Comparison of ENCODE assay signal across 8 cellular contexts in the genomic region with DNA sequence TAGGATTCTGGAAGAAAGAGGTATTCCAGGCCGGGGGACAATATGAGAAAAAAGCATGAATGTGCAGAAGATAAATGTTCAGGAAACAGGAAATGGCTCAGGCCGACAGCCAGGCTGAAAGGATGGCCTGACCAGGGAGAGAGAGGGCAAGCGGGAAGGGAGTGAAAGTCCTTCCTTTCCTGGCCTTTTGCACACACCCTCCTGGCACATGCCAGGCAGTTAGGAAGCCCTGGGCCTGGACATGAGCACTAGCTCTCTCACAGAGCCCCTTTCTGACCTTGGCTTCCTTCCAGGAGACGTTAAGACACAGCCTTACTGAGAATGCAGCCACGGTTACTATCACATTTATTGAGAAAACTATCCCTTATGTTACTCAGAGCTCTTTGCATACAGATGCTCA. TPM values are rescaled to one million over a fixed set of nuclear protein-coding genes. Genes with fewer than 3 reads are reported as not detected.
DNase-seq lines count a peak whose midpoint lies in the region; ATAC-seq and TF ChIP-seq lines count a peak whose summit lies in the region.

No MANE protein-coding gene starts in this region.

- H3K4me3 Mint-ChIP-seq in nephron progenitor cell: no peak overlapping the region
- no peak overlapping the region for H3K4me3 Mint-ChIP-seq in stimulated activated naive CD8-positive, alpha-beta T cell treated with anti-CD3 and anti-CD28 coated beads, Interleukin-15, amount 100 ng/mL, for 72 hours
- no peak overlapping the region for H3K4me3 Mint-ChIP-seq in glutamatergic neuron (ENCODE audit: unreplicated experiment)

- no peak for TF ChIP-seq CTCF in dorsolateral prefrontal cortex (IDR thresholded peaks at IDR 0.05 in 54 of 56, conservative IDR thresholded peaks at IDR 0.05 in 2 of 56; ENCODE audit: low read depth in 1 of 56, partially characterized antibody in 56 of 56)
- TF ChIP-seq CTCF in nephron progenitor cell (IDR thresholded peaks at IDR 0.05): no peak
- TF ChIP-seq CTCF in glutamatergic neuron (IDR thresholded peaks at IDR 0.05; ENCODE audit: partially characterized antibody, unreplicated experiment): no peak

- H3K27ac ChIP-seq in dorsolateral prefrontal cortex: peak overlapping the region in 46 of 59 donors; percentile 23 to 90 (median 70)

- H3K4me1 Mint-ChIP-seq in nephron progenitor cell (peaks cover 24% of the 10 kb centered on the region), glutamatergic neuron (ENCODE audit: low read depth, unreplicated experiment) (no peaks in the 10 kb centered on the region)
- peaks cover 54% of the 10 kb centered on the region for H3K4me1 Mint-ChIP-seq in stimulated activated naive CD8-positive, alpha-beta T cell treated with anti-CD3 and anti-CD28 coated beads, Interleukin-15, amount 100 ng/mL, for 72 hours

- H3K27me3 ChIP-seq in dorsolateral prefrontal cortex: no peaks in the 10 kb centered on the region

- H3K9me3 Mint-ChIP-seq in nephron progenitor cell: no peaks in the 10 kb centered on the region
- H3K9me3 Mint-ChIP-seq in stimulated activated naive CD8-positive, alpha-beta T cell treated with anti-CD3 and anti-CD28 coated beads, Interleukin-15, amount 100 ng/mL, for 72 hours: no peaks in the 10 kb centered on the region
- H3K9me3 Mint-ChIP-seq in glutamatergic neuron (ENCODE audit: unreplicated experiment): peaks cover 7% of the 10 kb centered on the region

- no peak for ATAC-seq in stimulated activated naive CD8-positive, alpha-beta T cell treated with anti-CD3 and anti-CD28 coated beads, Interleukin-15, amount 100 ng/mL, for 72 hours
- ATAC-seq in HG03045 (IDR thresholded peaks at IDR 0.05; ENCODE audit: unreplicated experiment): no peak

- DNase-seq in AG20443 (ENCODE audit: low spot score): peak; percentile 48
- peak; percentile 63 for DNase-seq in MV-4-11 (lab: John Stamatoyannopoulos, UW)
- no peak for DNase-seq in dorsolateral prefrontal cortex
- DNase-seq in nephron progenitor cell: no peak
- DNase-seq in NAMALWA (ENCODE audit: low spot score): no peak
- no peak for DNase-seq in stimulated activated naive CD8-positive, alpha-beta T cell treated with anti-CD3 and anti-CD28 coated beads, Interleukin-15, amount 100 ng/mL, for 72 hours
- DNase-seq in glutamatergic neuron: no peak

- H3K27me3 Mint-ChIP-seq in nephron progenitor cell (ENCODE audit: low read depth, poor library complexity) (peaks cover 6% of the 10 kb centered on the region), glutamatergic neuron (ENCODE audit: unreplicated experiment) (no peaks in the 10 kb centered on the region)
- H3K27me3 Mint-ChIP-seq in stimulated activated naive CD8-positive, alpha-beta T cell treated with anti-CD3 and anti-CD28 coated beads, Interleukin-15, amount 100 ng/mL, for 72 hours: peaks cover 9% of the 10 kb centered on the region

- H3K4me3 ChIP-seq in dorsolateral prefrontal cortex: no peak overlapping the region

- intact Hi-C loops in dorsolateral prefrontal cortex (cut with DNase I): loop anchor here in 1 of 2 donors (5.0 kb wide), 1 partner anchor 42 kb away; a partner anchor contains a TSS

- H3K27ac Mint-ChIP-seq in nephron progenitor cell: peak overlapping the region; percentile 31
- no peak overlapping the region for H3K27ac Mint-ChIP-seq in stimulated activated naive CD8-positive, alpha-beta T cell treated with anti-CD3 and anti-CD28 coated beads, Interleukin-15, amount 100 ng/mL, for 72 hours
- no peak overlapping the region for H3K27ac Mint-ChIP-seq in glutamatergic neuron (ENCODE audit: unreplicated experiment)

- H3K36me3 Mint-ChIP-seq in nephron progenitor cell (ENCODE audit: low read depth) (no peaks in the 10 kb centered on the region), glutamatergic neuron (ENCODE audit: unreplicated experiment) (no peaks in the 10 kb centered on the region)

RNA-seq across cellular contexts. Expression of a gene that starts 39.7 kb away (rescaled TPM):
- total RNA-seq in dorsolateral prefrontal cortex (10 to 100 TPM; 14.8 to 63.4 (median 37.5) TPM), glutamatergic neuron (ENCODE audit: unreplicated experiment) (5.0 TPM)

Comparison
In these comparisons a context has a peak if more than half of its experiments do, and no peak if none do; other contexts are left out.
1. DNase-seq: peak in AG20443 (single experiment) and MV-4-11 (single experiment); none in dorsolateral prefrontal cortex (0 of 10), nephron progenitor cell (single experiment), NAMALWA (single experiment), stimulated activated naive CD8-positive, alpha-beta T cell treated with anti-CD3 and anti-CD28 coated beads, Interleukin-15, amount 100 ng/mL, for 72 hours (0 of 2) and glutamatergic neuron (single experiment).